In genomic region chr1:10431065-10431730, GRCh38 we compare ENCODE assay signal across 1 cellular context.
TF ChIP-seq lines count a peak whose summit lies in the region.

No MANE protein-coding gene starts in this region.

TF ChIP-seq in HCT116, 20 proteins besides CTCF, POLR2A, EP300 and RAD21 (continued from another document):
- TF ChIP-seq, protein P1, sequence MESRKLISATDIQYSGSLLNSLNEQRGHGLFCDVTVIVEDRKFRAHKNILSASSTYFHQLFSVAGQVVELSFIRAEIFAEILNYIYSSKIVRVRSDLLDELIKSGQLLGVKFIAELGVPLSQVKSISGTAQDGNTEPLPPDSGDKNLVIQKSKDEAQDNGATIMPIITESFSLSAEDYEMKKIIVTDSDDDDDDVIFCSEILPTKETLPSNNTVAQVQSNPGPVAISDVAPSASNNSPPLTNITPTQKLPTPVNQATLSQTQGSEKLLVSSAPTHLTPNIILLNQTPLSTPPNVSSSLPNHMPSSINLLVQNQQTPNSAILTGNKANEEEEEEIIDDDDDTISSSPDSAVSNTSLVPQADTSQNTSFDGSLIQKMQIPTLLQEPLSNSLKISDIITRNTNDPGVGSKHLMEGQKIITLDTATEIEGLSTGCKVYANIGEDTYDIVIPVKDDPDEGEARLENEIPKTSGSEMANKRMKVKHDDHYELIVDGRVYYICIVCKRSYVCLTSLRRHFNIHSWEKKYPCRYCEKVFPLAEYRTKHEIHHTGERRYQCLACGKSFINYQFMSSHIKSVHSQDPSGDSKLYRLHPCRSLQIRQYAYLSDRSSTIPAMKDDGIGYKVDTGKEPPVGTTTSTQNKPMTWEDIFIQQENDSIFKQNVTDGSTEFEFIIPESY (IDR thresholded peaks at IDR 0.05; ENCODE audit: extremely low read depth, insufficient replicate concordance, low read length): no peak
- TF ChIP-seq EZH2 (IDR thresholded peaks at IDR 0.05): no peak
- no peak for TF ChIP-seq SRF (IDR thresholded peaks at IDR 0.05; ENCODE audit: low read depth)
- no peak for TF ChIP-seq MAX (IDR thresholded peaks at IDR 0.05)
- no peak for TF ChIP-seq EGR1 (IDR thresholded peaks at IDR 0.05; ENCODE audit: low read depth)
- TF ChIP-seq ELF1 (IDR thresholded peaks at IDR 0.05; ENCODE audit: borderline replicate concordance, low read depth): no peak
- TF ChIP-seq JUND (IDR thresholded peaks at IDR 0.05): no peak
- TF ChIP-seq YY1 (IDR thresholded peaks at IDR 0.05; ENCODE audit: extremely low read depth, insufficient replicate concordance, low read depth, low read length): no peak
- TF ChIP-seq, protein P2, sequence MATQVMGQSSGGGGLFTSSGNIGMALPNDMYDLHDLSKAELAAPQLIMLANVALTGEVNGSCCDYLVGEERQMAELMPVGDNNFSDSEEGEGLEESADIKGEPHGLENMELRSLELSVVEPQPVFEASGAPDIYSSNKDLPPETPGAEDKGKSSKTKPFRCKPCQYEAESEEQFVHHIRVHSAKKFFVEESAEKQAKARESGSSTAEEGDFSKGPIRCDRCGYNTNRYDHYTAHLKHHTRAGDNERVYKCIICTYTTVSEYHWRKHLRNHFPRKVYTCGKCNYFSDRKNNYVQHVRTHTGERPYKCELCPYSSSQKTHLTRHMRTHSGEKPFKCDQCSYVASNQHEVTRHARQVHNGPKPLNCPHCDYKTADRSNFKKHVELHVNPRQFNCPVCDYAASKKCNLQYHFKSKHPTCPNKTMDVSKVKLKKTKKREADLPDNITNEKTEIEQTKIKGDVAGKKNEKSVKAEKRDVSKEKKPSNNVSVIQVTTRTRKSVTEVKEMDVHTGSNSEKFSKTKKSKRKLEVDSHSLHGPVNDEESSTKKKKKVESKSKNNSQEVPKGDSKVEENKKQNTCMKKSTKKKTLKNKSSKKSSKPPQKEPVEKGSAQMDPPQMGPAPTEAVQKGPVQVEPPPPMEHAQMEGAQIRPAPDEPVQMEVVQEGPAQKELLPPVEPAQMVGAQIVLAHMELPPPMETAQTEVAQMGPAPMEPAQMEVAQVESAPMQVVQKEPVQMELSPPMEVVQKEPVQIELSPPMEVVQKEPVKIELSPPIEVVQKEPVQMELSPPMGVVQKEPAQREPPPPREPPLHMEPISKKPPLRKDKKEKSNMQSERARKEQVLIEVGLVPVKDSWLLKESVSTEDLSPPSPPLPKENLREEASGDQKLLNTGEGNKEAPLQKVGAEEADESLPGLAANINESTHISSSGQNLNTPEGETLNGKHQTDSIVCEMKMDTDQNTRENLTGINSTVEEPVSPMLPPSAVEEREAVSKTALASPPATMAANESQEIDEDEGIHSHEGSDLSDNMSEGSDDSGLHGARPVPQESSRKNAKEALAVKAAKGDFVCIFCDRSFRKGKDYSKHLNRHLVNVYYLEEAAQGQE (IDR thresholded peaks at IDR 0.05; ENCODE audit: low read depth): no peak
- TF ChIP-seq ZFX (IDR thresholded peaks at IDR 0.05): no peak
- TF ChIP-seq POLR2AphosphoS5 (IDR thresholded peaks at IDR 0.05; ENCODE audit: low read depth, low read length): no peak
- TF ChIP-seq, protein P3, sequence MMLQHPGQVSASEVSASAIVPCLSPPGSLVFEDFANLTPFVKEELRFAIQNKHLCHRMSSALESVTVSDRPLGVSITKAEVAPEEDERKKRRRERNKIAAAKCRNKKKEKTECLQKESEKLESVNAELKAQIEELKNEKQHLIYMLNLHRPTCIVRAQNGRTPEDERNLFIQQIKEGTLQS (IDR thresholded peaks at IDR 0.05): no peak
